Comparison of ENCODE assay signal across 8 cellular contexts in genomic region chr10:26430641-26431163, GRCh38. TPM values are rescaled to one million over a fixed set of nuclear protein-coding genes. Genes with fewer than 3 reads are reported as not detected.
DNase-seq lines count a peak whose midpoint lies in the region; ATAC-seq, FAIRE-seq and TF ChIP-seq lines count a peak whose summit lies in the region.

No MANE protein-coding gene starts in this region.

- ATAC-seq in GM19025 (IDR thresholded peaks at IDR 0.05; ENCODE audit: low read depth, unreplicated experiment) (peak; percentile 83), HG03066 (IDR thresholded peaks at IDR 0.05; ENCODE audit: low read depth, unreplicated experiment) (peak; percentile 91), activated B cell treated with CpG ODN at 0.5 μM for 24 hours (ENCODE audit: low read depth) (peak; percentile 95), upper lobe of right lung (peak; percentile 70)

- H3K27me3 Mint-ChIP-seq in activated B cell treated with CpG ODN at 0.5 μM for 24 hours = no peaks in the 10 kb centered on the region

- H3K27me3 ChIP-seq in BLaER1 treated with 17β-estradiol and CSF1 and Interleukin-3, amounts not matched to agents 10 nM and 100 nM = no peaks in the 10 kb centered on the region
- H3K27me3 ChIP-seq in upper lobe of right lung = no peaks in the 10 kb centered on the region

- POLR2A ChIA-PET in activated B cell treated with CpG ODN at 0.5 μM for 24 hours (lab: Charles Lee) = interaction anchor here (0.6 to 1.4 kb wide), 9 partner anchors 8 to 1873 kb away, joined by 3 to 6 read pairs (median 4); partner anchors contain the start of gene YME1L1

- H3K4me2 ChIP-seq in BLaER1 treated with 17β-estradiol and CSF1 and Interleukin-3, amounts not matched to agents 10 nM and 100 nM = peak overlapping the region; percentile 41 to 100 (median 80)

- no peak for FAIRE-seq in D721Med (lab: Jason Lieb, UNC)

- H3K4me3 Mint-ChIP-seq in activated B cell treated with CpG ODN at 0.5 μM for 24 hours = peak overlapping the region; percentile 74

- peak overlapping the region in 9 of 11 experiments; percentile 21 to 58 (median 49); a peak in 14 of 22 replicates for H3K9ac ChIP-seq in BLaER1 treated with 17β-estradiol and CSF1 and Interleukin-3, amounts not matched to agents 10 nM and 100 nM

- DNase-seq in activated B cell treated with CpG ODN at 0.5 μM for 24 hours (no peak), upper lobe of right lung (no peak), HuH-7.5 (ENCODE audit: low spot score) (no peak), D721Med (ENCODE audit: insufficient read length, low spot score) (no peak), occipital lobe (lab: John Stamatoyannopoulos, UW) (no peak)

- H3K9me3 Mint-ChIP-seq in activated B cell treated with CpG ODN at 0.5 μM for 24 hours = no peaks in the 10 kb centered on the region

- H3K36me3 Mint-ChIP-seq in activated B cell treated with CpG ODN at 0.5 μM for 24 hours (ENCODE audit: low read depth) = no peaks in the 10 kb centered on the region

- no peak overlapping the region for H3K4me3 ChIP-seq in BLaER1 treated with 17β-estradiol and CSF1 and Interleukin-3, amounts not matched to agents 10 nM and 100 nM
- H3K4me3 ChIP-seq in upper lobe of right lung = no peak overlapping the region

- TF ChIP-seq CTCF in activated B cell treated with CpG ODN at 0.5 μM for 24 hours (IDR thresholded peaks at IDR 0.05) (no peak), upper lobe of right lung (IDR thresholded peaks at IDR 0.05) (no peak), D721Med (IDR thresholded peaks at IDR 0.05; ENCODE audit: insufficient read depth, missing control alignments) (no peak)

- H4K20me1 ChIP-seq in BLaER1 treated with 17β-estradiol and CSF1 and Interleukin-3, amounts not matched to agents 10 nM and 100 nM = no peaks in the 10 kb centered on the region

- H3K4me1 ChIP-seq in BLaER1 treated with 17β-estradiol and CSF1 and Interleukin-3, amounts not matched to agents 10 nM and 100 nM = peaks cover 37 to 70% (median 57%) of the 10 kb centered on the region in 10 experiments
- H3K4me1 ChIP-seq in upper lobe of right lung = peaks cover 3% of the 10 kb centered on the region

- intact Hi-C loops in activated B cell treated with CpG ODN at 0.5 μM for 24 hours (cut with micrococcal nuclease) = loop anchor here (1.0 to 2.0 kb wide), 2 partner anchors 16 to 27 kb away; no protein-coding TSS in a partner anchor
- intact Hi-C loops in upper lobe of right lung (cut with DNase I) = no loop called here

- H3K36me3 ChIP-seq in BLaER1 treated with 17β-estradiol and CSF1 and Interleukin-3, amounts not matched to agents 10 nM and 100 nM = peaks cover 0 to 6% (median 0%) of the 10 kb centered on the region in 11 experiments; a peak in 2 of 22 replicates
- no peaks in the 10 kb centered on the region for H3K36me3 ChIP-seq in upper lobe of right lung

- CTCF ChIA-PET in activated B cell treated with CpG ODN at 0.5 μM for 24 hours (lab: Charles Lee) = interaction anchor here (1.1 to 1.6 kb wide), 2 partner anchors 22 to 70 kb away, joined by 4 read pairs; no protein-coding TSS in a partner anchor

- H3K27ac ChIP-seq in BLaER1 treated with 17β-estradiol and CSF1 and Interleukin-3, amounts not matched to agents 10 nM and 100 nM = peak overlapping the region; percentile 40 to 100 (median 100); a peak in 21 of 22 replicates
- H3K27ac ChIP-seq in upper lobe of right lung = peak overlapping the region; percentile 51

- peak overlapping the region; percentile 94 for H3K27ac Mint-ChIP-seq in activated B cell treated with CpG ODN at 0.5 μM for 24 hours

- H3K4me1 Mint-ChIP-seq in activated B cell treated with CpG ODN at 0.5 μM for 24 hours = peaks cover 19% of the 10 kb centered on the region

- peaks cover 0 to 68% (median 37%) of the 10 kb centered on the region in 11 experiments; a peak in 17 of 22 replicates for H3K9me3 ChIP-seq in BLaER1 treated with 17β-estradiol and CSF1 and Interleukin-3, amounts not matched to agents 10 nM and 100 nM (replicated peaks in 1 of 11)
- H3K9me3 ChIP-seq in upper lobe of right lung = no peaks in the 10 kb centered on the region

RNA-seq across cellular contexts. Expression of gene APBB1IP, which starts 7.4 kb away (rescaled TPM):
- total RNA-seq in activated B cell treated with CpG ODN at 0.5 μM for 24 hours (79.1 and 85.5 TPM in 2 replicates), upper lobe of right lung (19.2 TPM), occipital lobe (0.94 TPM)

Comparison
In these comparisons a context has a peak if more than half of its experiments do, and no peak if none do; other contexts are left out.
1. RNA of gene APBB1IP, which starts 7.4 kb away (total RNA-seq): 79.1 to 85.5 TPM in activated B cell treated with CpG ODN at 0.5 μM for 24 hours and 19.2 TPM in upper lobe of right lung (single experiment); 0.94 TPM in occipital lobe (single experiment); every median in the first group is over 10 times any median in the second.
2. Peak in every context shown above with its lines, with median percentiles within 50 percentile points of each other: ATAC-seq.